Comparison of ENCODE assay signal across 11 cellular contexts in genomic region chr13:111186305-111186930, GRCh38.
A peak's percentile ranks its signal among the peaks of the same experiment; 100 is the strongest.
DNase-seq lines count a peak whose midpoint lies in the region; ATAC-seq and TF ChIP-seq lines count a peak whose summit lies in the region.
"Had no signal": no experiment of that assay in that cellular context is flagged by ENCODE, and none has a peak within 500 bp of the region (broad histone marks: within the 10 kb centered on the region; RNA-seq: fewer than 3 reads in every experiment).

No MANE protein-coding gene starts in this region.

- H2AFZ ChIP-seq in OCI-LY1 (ENCODE audit: low read length) = no peak overlapping the region

- H3K27ac ChIP-seq in heart right ventricle = peak overlapping the region in 8 of 10 donors; percentile 12 to 75 (median 40)
- peak overlapping the region; percentile 94 for H3K27ac ChIP-seq in OCI-LY1 (ENCODE audit: low read depth, low read length, poor library complexity, severe bottlenecking)
- H3K27ac ChIP-seq in left ventricle myocardium inferior (replicated peaks) = peak overlapping the region; percentile 83
- H3K27ac ChIP-seq in vagina = peak overlapping the region; percentile 30

- H3K79me2 ChIP-seq in OCI-LY1 (ENCODE audit: insufficient read depth, low read length) = peaks cover 85% of the 10 kb centered on the region

- H3K9me2 ChIP-seq in OCI-LY1 (ENCODE audit: low read depth, low read length) = no peaks in the 10 kb centered on the region

- H3K9me3 ChIP-seq in heart right ventricle = no peaks in the 10 kb centered on the region
- no peaks in the 10 kb centered on the region for H3K9me3 ChIP-seq in OCI-LY1 (ENCODE audit: low read length)
- H3K9me3 ChIP-seq in left ventricle myocardium inferior (replicated peaks) = no peaks in the 10 kb centered on the region
- no peaks in the 10 kb centered on the region for H3K9me3 ChIP-seq in vagina
- H3K9me3 ChIP-seq: mucosa of descending colon had no signal

- H3K36me3 ChIP-seq in heart right ventricle (peaks cover 0 to 4% (median 0%) of the 10 kb centered on the region in 9 donors), OCI-LY1 (ENCODE audit: insufficient read depth, low read length) (peaks cover 38% of the 10 kb centered on the region), left ventricle myocardium inferior (no peaks in the 10 kb centered on the region), vagina (no peaks in the 10 kb centered on the region)

- H3K4me3 ChIP-seq in heart right ventricle (peak overlapping the region in 5 of 10 donors; percentile 1 to 27 (median 12)), OCI-LY1 (ENCODE audit: low read depth, low read length, poor library complexity, severe bottlenecking) (peak overlapping the region; percentile 63), left ventricle myocardium inferior (peak overlapping the region; percentile 2), vagina (peak overlapping the region in 1 of 2 donors; percentile 2)
- H3K4me3 ChIP-seq: mucosa of descending colon had no signal

- peak overlapping the region; percentile 70 for H3K9ac ChIP-seq in OCI-LY1 (ENCODE audit: low read length)

- 65 to 66% methylated on average over 9 of the region's 9 CpGs for WGBS in heart right ventricle, 2 donors

- peaks cover 15 to 71% (median 55%) of the 10 kb centered on the region in 9 donors for H3K4me1 ChIP-seq in heart right ventricle
- peaks cover 66% of the 10 kb centered on the region for H3K4me1 ChIP-seq in OCI-LY1 (ENCODE audit: insufficient read depth, low read length, severe bottlenecking)
- peaks cover 74% of the 10 kb centered on the region for H3K4me1 ChIP-seq in left ventricle myocardium inferior
- peaks cover 75% of the 10 kb centered on the region for H3K4me1 ChIP-seq in vagina

- H3K27me3 ChIP-seq in heart right ventricle = no peaks in the 10 kb centered on the region
- no peaks in the 10 kb centered on the region for H3K27me3 ChIP-seq in OCI-LY1 (ENCODE audit: insufficient read depth, low read length)
- no peaks in the 10 kb centered on the region for H3K27me3 ChIP-seq in left ventricle myocardium inferior (ENCODE audit: low read depth)
- H3K27me3 ChIP-seq in vagina = no peaks in the 10 kb centered on the region

- intact Hi-C loops in heart right ventricle (cut with DNase I) = no loop called here
- intact Hi-C loops in Right ventricle myocardium inferior (cut with DNase I) = no loop called here
- intact Hi-C loops in left ventricle myocardium inferior (cut with micrococcal nuclease) = no loop called here
- intact Hi-C loops in vagina (cut with DNase I) = no loop called here

- TF ChIP-seq POLR2A in vagina (IDR thresholded peaks at IDR 0.05) = no peak

- peak in 3 of 8 donors; percentile 5 to 52 (median 29) for ATAC-seq in heart right ventricle
- no peak for ATAC-seq in Right ventricle myocardium inferior

- no peak for TF ChIP-seq CTCF in heart right ventricle (IDR thresholded peaks at IDR 0.05)
- TF ChIP-seq CTCF in OCI-LY1 (IDR thresholded peaks at IDR 0.05; ENCODE audit: low read length) = no peak
- TF ChIP-seq CTCF in left ventricle myocardium inferior (IDR thresholded peaks at IDR 0.05; ENCODE audit: borderline replicate concordance) = no peak
- TF ChIP-seq CTCF in vagina (IDR thresholded peaks at IDR 0.05) = no peak

- no peaks in the 10 kb centered on the region for H4K20me1 ChIP-seq in OCI-LY1 (ENCODE audit: insufficient read depth, low read length)

- DNase-seq in heart right ventricle (no peak), Right ventricle myocardium inferior (ENCODE audit: missing footprints) (no peak), left ventricle myocardium inferior (no peak), vagina (ENCODE audit: extremely low spot score in 2 of 2) (no peak), NCI-H1417 treated with DMSO at 0.1 percent for 48 hours (lab: John Stamatoyannopoulos, UW) (no peak), inferior parietal cortex (ENCODE audit: extremely low spot score) (no peak), NCI-H187 (lab: John Stamatoyannopoulos, UW) (no peak)
- DNase-seq: H7, mucosa of descending colon, NCI-H2081 treated with DMSO at 0.1 percent for 48 hours had no signal

- H3K4me2 ChIP-seq in OCI-LY1 (ENCODE audit: low read length) = peak overlapping the region; percentile 88

- H3F3A ChIP-seq in OCI-LY1 (ENCODE audit: insufficient read depth, low read length) = peaks cover 11% of the 10 kb centered on the region; the same call in 1 of the 2 replicates

Comparison
In these comparisons a context has a peak if more than half of its experiments do, and no peak if none do; other contexts are left out.
1. H3K27ac ChIP-seq: peak in every context shown above with its lines; median percentile 94 in OCI-LY1; 83 in left ventricle myocardium inferior; 40 in heart right ventricle; 30 in vagina.